ENCODE assay signal across 25 cellular contexts in the genomic region with DNA sequence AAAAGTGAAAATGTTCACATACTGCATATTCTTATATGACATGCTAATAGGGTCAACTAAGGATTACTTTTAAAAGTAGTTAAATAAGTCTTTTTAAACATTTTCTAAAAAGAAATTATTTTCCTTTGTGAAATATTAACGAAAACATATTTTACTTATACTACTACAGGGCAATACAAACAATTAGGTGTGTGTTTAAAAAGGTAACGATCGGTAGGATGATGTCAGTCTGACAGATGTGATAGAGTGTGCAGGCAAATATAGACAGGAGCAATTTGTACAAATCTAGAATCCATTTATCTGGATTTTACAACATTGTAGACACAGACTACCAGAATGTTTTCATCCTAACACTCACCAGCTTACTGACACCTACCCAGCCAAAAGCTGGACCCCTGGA.
"Had no signal": no experiment of that assay in that cellular context is flagged by ENCODE, and none has a peak within 500 bp of the region (broad histone marks: within the 10 kb centered on the region; RNA-seq: fewer than 3 reads in every experiment).

No MANE protein-coding gene starts in this region.

- H3K27me3 ChIP-seq: esophagus muscularis mucosa, gastroesophageal sphincter, neural progenitor cell, ovary, right lobe of liver, testis, tibial nerve, upper lobe of right lung had no signal

- H2AFZ ChIP-seq: neural progenitor cell had no signal

- DNase-seq: effector memory CD4-positive, alpha-beta T cell; glutamatergic neuron; immature natural killer cell; kidney; left cardiac atrium; left ventricle myocardium inferior; lower lobe of right lung; nucleus accumbens; ovary; psoas muscle; retina; right lobe of liver; stimulated activated CD4-positive, alpha-beta T cell treated with anti-CD3 and anti-CD28 coated beads, Interleukin-15, amount 100 ng/mL, for 24 hours; stimulated activated CD4-positive, alpha-beta T cell treated with anti-CD3 and anti-CD28 coated beads, Interleukin-1b, Interleukin-23, amount 100 ng/mL, for 48 hours; stimulated activated CD4-positive, alpha-beta T cell treated with anti-CD3 and anti-CD28 coated beads, Interleukin-4, amount 100 ng/mL, for 24 hours; stimulated activated naive CD8-positive, alpha-beta T cell treated with anti-CD3 and anti-CD28 coated beads, Interleukin-15, amount 100 ng/mL, for 72 hours; testis; upper lobe of right lung had no signal

- H3K4me3 ChIP-seq: esophagus muscularis mucosa, gastroesophageal sphincter, left ventricle myocardium inferior, lower lobe of right lung, neural progenitor cell, ovary, psoas muscle, right lobe of liver, testis, tibial nerve, upper lobe of right lung had no signal

- H3K4me1 ChIP-seq: right lobe of liver, testis, upper lobe of right lung had no signal

- H3K9me3 ChIP-seq: esophagus muscularis mucosa, gastroesophageal sphincter, left ventricle myocardium inferior, lower lobe of right lung, ovary, psoas muscle, right lobe of liver, testis, tibial nerve, upper lobe of right lung had no signal

- H3K27ac ChIP-seq: epithelial cell of prostate, esophagus muscularis mucosa, gastroesophageal sphincter, left ventricle myocardium inferior, lower lobe of right lung, neural progenitor cell, ovary, psoas muscle, right lobe of liver, testis, tibial nerve, upper lobe of right lung had no signal

- FAIRE-seq: kidney had no signal

- H3K9ac ChIP-seq: neural progenitor cell had no signal

- ATAC-seq: gastroesophageal sphincter; left cardiac atrium; lower lobe of right lung; natural killer cell treated with Interleukin-12 subunit alpha and Interleukin-12 subunit beta and Interleukin-15 and Interleukin-18, amount 100 ng/mL, for 72 hours; psoas muscle; right lobe of liver; stimulated activated memory B cell treated with anti-CD40 and anti-IgM and Interleukin-4, amounts not matched to agents 10 μg/mL and 1 μg/mL and 100 μg/mL, for 72 hours; stimulated activated naive CD8-positive, alpha-beta T cell treated with anti-CD3 and anti-CD28 coated beads, Interleukin-15, amount 100 ng/mL, for 72 hours; upper lobe of right lung had no signal

- H3K36me3 ChIP-seq: esophagus muscularis mucosa, gastroesophageal sphincter, left ventricle myocardium inferior, lower lobe of right lung, neural progenitor cell, ovary, right lobe of liver, tibial nerve, upper lobe of right lung had no signal

- H3K4me2 ChIP-seq: neural progenitor cell had no signal
